14 cellular contexts compared by ENCODE assay signal in the genomic region with DNA sequence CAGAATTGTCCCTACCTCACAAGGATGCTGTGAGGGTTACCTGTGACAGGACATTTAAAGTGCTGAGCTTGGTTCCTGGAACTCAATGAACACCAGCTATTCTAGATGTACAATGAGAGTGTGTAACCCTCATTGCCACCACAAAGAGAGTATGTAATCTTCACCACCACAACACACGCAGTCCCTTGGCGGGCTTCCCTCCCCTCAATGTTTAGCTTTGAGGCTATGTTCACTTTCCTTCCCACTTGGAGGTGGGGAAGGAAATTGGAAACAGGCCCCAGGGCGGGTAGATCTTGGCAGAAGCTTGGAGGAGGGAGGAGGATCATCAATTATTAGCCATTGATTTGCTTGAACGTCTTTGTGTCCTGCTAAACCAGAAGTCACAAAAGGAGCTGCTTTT. TPM values are rescaled to one million over a fixed set of nuclear protein-coding genes. Genes with fewer than 3 reads are reported as not detected.
A peak's percentile ranks its signal among the peaks of the same experiment; 100 is the strongest.
DNase-seq lines count a peak whose midpoint lies in the region; ATAC-seq, FAIRE-seq and TF ChIP-seq lines count a peak whose summit lies in the region.
"Had no signal": no experiment of that assay in that cellular context is flagged by ENCODE, and none has a peak within 500 bp of the region (broad histone marks: within the 10 kb centered on the region; RNA-seq: fewer than 3 reads in every experiment).

No MANE protein-coding gene starts in this region.

- TF ChIP-seq CTCF in AG10803 (conservative IDR thresholded peaks at IDR 0.05; ENCODE audit: low read length) (no peak), osteoblast (IDR thresholded peaks at IDR 0.05; ENCODE audit: extremely low read depth, low read depth, low read length) (no peak), HepG2 (CRISPR knock-in tag; IDR thresholded peaks at IDR 0.05) (no peak)

- H3K79me2 ChIP-seq in osteoblast (ENCODE audit: insufficient read depth, low read length) (no peaks in the 10 kb centered on the region), HepG2 (ENCODE audit: insufficient read depth, low read length) (no peaks in the 10 kb centered on the region)
- H3K79me2 ChIP-seq: parathyroid adenoma had no signal

- H3K4me2 ChIP-seq in osteoblast (ENCODE audit: insufficient read depth, low read length) (peak overlapping the region; percentile 68), HepG2 (ENCODE audit: low read depth, low read length) (no peak overlapping the region)

- BruUV-seq in HepG2 (replicated peaks; lab: Mats Ljungman, UMichigan): no TSS peak

- no peak for TF ChIP-seq RAD21 in HepG2 (CRISPR knock-in tag; IDR thresholded peaks at IDR 0.05)

- in situ Hi-C loops in HepG2 (cut with HindIII; ENCODE audit: extremely low pct_ligation_motif_present, low pct_unique_long_range_greater_than_20kb): no loop called here
- in situ Hi-C loops in ACHN (cut with HindIII; ENCODE audit: low pct_ligation_motif_present, low pct_unique_long_range_greater_than_20kb, low sequenced_read_pairs): no loop called here

- H3K36me3 ChIP-seq in osteoblast (ENCODE audit: insufficient read depth, low read length) (no peaks in the 10 kb centered on the region), HepG2 (replicated peaks in 1 of 2; ENCODE audit: control insufficient read depth in 1 of 2, insufficient read depth in 2 of 2, low read length in 2 of 2) (no peaks in the 10 kb centered on the region)

- POLR2A ChIA-PET in HepG2 (lab: Yijun Ruan, JAX): interaction anchor here (1.4 kb wide), 1 partner anchor 8 kb away, joined by 4 read pairs; the partner anchor contains the start of gene COL16A1

- ATAC-seq in HG03108 (IDR thresholded peaks at IDR 0.05; ENCODE audit: unreplicated experiment): no peak
- no peak for ATAC-seq in HepG2
- ATAC-seq: body of pancreas had no signal

- DNase-seq in AG10803 (ENCODE audit: low read depth) (peak; percentile 80), RPMI7951 (ENCODE audit: low read depth) (peak; percentile 80), fibroblast of gingiva (ENCODE audit: low read depth) (peak; percentile 67), osteoblast (ENCODE audit: insufficient read length, low spot score, missing footprints) (peak; percentile 68), HepG2 (ENCODE audit: low spot score) (no peak), ACHN (no peak)
- no peak for DNase-seq in stimulated activated naive CD4-positive, alpha-beta T cell treated with Interleukin-2 at 50 U/mL for 16 hours (lab: John Stamatoyannopoulos, UW)
- DNase-seq: activated B cell treated with CpG ODN at 0.5 μM for 24 hours; SIG-M5; stimulated activated CD4-positive, alpha-beta T cell treated with anti-CD3 and anti-CD28 coated beads, Interleukin-4, amount 100 ng/mL, for 1 hour had no signal

- H3K9ac ChIP-seq in HepG2 (ENCODE audit: insufficient read depth, low read depth, low read length): no peak overlapping the region
- H3K9ac ChIP-seq: parathyroid adenoma had no signal

- H4K20me1 ChIP-seq in osteoblast (ENCODE audit: insufficient read depth, low read length): peaks cover 3% of the 10 kb centered on the region
- no peaks in the 10 kb centered on the region for H4K20me1 ChIP-seq in HepG2 (ENCODE audit: insufficient read depth, low read length)

- CTCF ChIA-PET in HepG2 (lab: Yijun Ruan, JAX; ENCODE audit: low intra/inter-chr PET ratio, low total read pairs): no interaction called here

- H3K27ac ChIP-seq in osteoblast (ENCODE audit: low read depth, low read length) (peak overlapping the region; percentile 96), HepG2 (ENCODE audit: extremely low read length, insufficient read depth, low read length) (no peak overlapping the region)
- H3K27ac ChIP-seq: body of pancreas, HL-60, parathyroid adenoma had no signal

- H3K27me3 ChIP-seq in osteoblast (ENCODE audit: insufficient read depth, low read length) (no peaks in the 10 kb centered on the region), HepG2 (ENCODE audit: control insufficient read depth in 1 of 2, insufficient read depth in 2 of 2, low read length in 2 of 2) (peaks cover 2 to 18% of the 10 kb centered on the region in 2 experiments; a peak in 3 of 5 replicates)
- H3K27me3 ChIP-seq: body of pancreas had no signal

- WGBS in HepG2 (ENCODE audit: low lambda C conversion rate): 22% methylated on average over 3 of the region's 4 CpGs

- H3K4me1 ChIP-seq in osteoblast (ENCODE audit: insufficient read depth, low read length) (peaks cover 70% of the 10 kb centered on the region), HepG2 (ENCODE audit: insufficient read depth, low read length) (peaks cover 52% of the 10 kb centered on the region)
- H3K4me1 ChIP-seq: parathyroid adenoma had no signal

- no peak for FAIRE-seq in HepG2 (lab: Jason Lieb, UNC)

- TF ChIP-seq POLR2A in HepG2 (IDR thresholded peaks at IDR 0.05; ENCODE audit: insufficient read depth in 1 of 2, low read depth in 2 of 2, low read length in 2 of 2): no peak

- H3K9me3 ChIP-seq in osteoblast (ENCODE audit: low read depth, low read length) (no peaks in the 10 kb centered on the region), HepG2 (ENCODE audit: low read length) (no peaks in the 10 kb centered on the region)
- H3K9me3 ChIP-seq: body of pancreas had no signal

- TF ChIP-seq EP300 in HepG2 (IDR thresholded peaks at IDR 0.05; ENCODE audit: low read depth in 2 of 2, low read length in 2 of 2): no peak
- no peak for TF ChIP-seq EP300 in HepG2 (CRISPR knock-in tag; IDR thresholded peaks at IDR 0.05; ENCODE audit: borderline replicate concordance)

- intact Hi-C loops in HepG2 (cut with micrococcal nuclease; ENCODE audit: unreplicated experiment): no loop called here

- H2AFZ ChIP-seq in osteoblast (ENCODE audit: low read length): no peak overlapping the region
- H2AFZ ChIP-seq in HepG2 (ENCODE audit: low read length): no peak overlapping the region
- H2AFZ ChIP-seq: parathyroid adenoma had no signal

- H3K4me3 ChIP-seq in AG10803 (ENCODE audit: low read length) (peak overlapping the region; percentile 20), osteoblast (ENCODE audit: insufficient read depth, low read length) (peak overlapping the region; percentile 19), HepG2 (replicated peaks in 1 of 3; ENCODE audit: insufficient read depth in 1 of 3, low read depth in 2 of 3, low read length in 3 of 3) (no peak overlapping the region)
- H3K4me3 ChIP-seq: body of pancreas had no signal

TF ChIP-seq in HepG2, 621 proteins besides CTCF, POLR2A, EP300 and RAD21 (continues in another document):
- TF ChIP-seq JDP2 (CRISPR knock-in tag; IDR thresholded peaks at IDR 0.05; ENCODE audit: borderline replicate concordance) (no peak), ATF7-NPFF (CRISPR knock-in tag; IDR thresholded peaks at IDR 0.05; ENCODE audit: low read depth) (no peak)

RNA-seq across cellular contexts. Expression of gene COL16A1, which starts 8.2 kb away (rescaled TPM):
- 6.9 and 7.1 TPM in 2 replicates for total RNA-seq in RPMI7951 (2014; rRNA removed; shearing (Covaris generic))
- total RNA-seq in osteoblast (158 and 197 TPM in 2 replicates), HepG2 (2016; rRNA removed; fragmentation: Illumina TruSeq; extraction: Trizol) (2.0 and 12.2 TPM in 2 replicates)
- total RNA-seq in HepG2 (2016; cell fraction: cytosol; rRNA removed; fragmentation: Illumina TruSeq; extraction: Trizol; ENCODE audit: low read depth): 0.61 and 0.62 TPM in 2 replicates
- total RNA-seq in HepG2 (2016; cell fraction: insoluble cytoplasmic fraction; rRNA removed; fragmentation: Illumina TruSeq; extraction: Trizol): 2.0 and 13.0 TPM in 2 replicates
- total RNA-seq in HepG2 (2016; cell fraction: membrane; rRNA removed; fragmentation: Illumina TruSeq; extraction: Trizol): 0.76 and 1.1 TPM in 2 replicates
- 18.2 and 22.6 TPM in 2 replicates for total RNA-seq in HepG2 (2016; cell fraction: nucleus; rRNA removed; fragmentation: Illumina TruSeq; extraction: Trizol)
- polyA plus RNA-seq in HepG2 (2011; rRNA removed): 4.3 and 5.1 TPM in 2 replicates
- 0.54 and 0.85 TPM in 2 replicates for polyA plus RNA-seq in HepG2 (2011; cell fraction: cytosol; rRNA removed)
- polyA plus RNA-seq in HepG2 (2011; cell fraction: nucleus; rRNA removed): 61.1 and 62.0 TPM in 2 replicates
- polyA plus RNA-seq in HepG2 (2012): 4.7 and 5.1 TPM in 2 replicates
- polyA plus RNA-seq in HepG2 (2016; cell fraction: cytosol; fragmentation: Illumina TruSeq; extraction: Trizol; ENCODE audit: low read depth): 0.29 and 0.41 TPM in 2 replicates
- polyA plus RNA-seq in HepG2 (2016; cell fraction: insoluble cytoplasmic fraction; fragmentation: Illumina TruSeq; extraction: Trizol; ENCODE audit: low read depth): 1.5 and 2.3 TPM in 2 replicates
- 0.43 and 0.78 TPM in 2 replicates for polyA plus RNA-seq in HepG2 (2016; cell fraction: membrane; fragmentation: Illumina TruSeq; extraction: Trizol; ENCODE audit: low read depth)
- 57.7 and 64.7 TPM in 2 replicates for polyA plus RNA-seq in HepG2 (2016; cell fraction: nucleus; fragmentation: Illumina TruSeq; extraction: Trizol; ENCODE audit: insufficient read depth, low read depth)
- 1.4 and 4.1 TPM in 2 replicates for polyA minus RNA-seq in HepG2 (2011; rRNA and poly(A)+ RNA removed; ENCODE audit: low replicate concordance)
- 0.69 and 1.6 TPM in 2 replicates for polyA minus RNA-seq in HepG2 (2011; cell fraction: cytosol; rRNA and poly(A)+ RNA removed)
- polyA minus RNA-seq in HepG2 (2011; cell fraction: nucleus; rRNA and poly(A)+ RNA removed): 6.8 and 10.1 TPM in 2 replicates

RNA-seq across cellular contexts. Expression of gene ADGRB2, which starts 52.1 kb away (rescaled TPM):
- 3.4 and 6.7 TPM in 2 replicates for total RNA-seq in RPMI7951 (2014; rRNA removed; shearing (Covaris generic))
- total RNA-seq in osteoblast (5.8 and 7.4 TPM in 2 replicates), HepG2 (2016; rRNA removed; fragmentation: Illumina TruSeq; extraction: Trizol) (0.09 TPM in 1 of 2 replicates, not detected in the other)
- not detected in 2 replicates for total RNA-seq in HepG2 (2016; cell fraction: cytosol; rRNA removed; fragmentation: Illumina TruSeq; extraction: Trizol; ENCODE audit: low read depth)
- 0.04 TPM in 1 of 2 replicates, not detected in the other for total RNA-seq in HepG2 (2016; cell fraction: insoluble cytoplasmic fraction; rRNA removed; fragmentation: Illumina TruSeq; extraction: Trizol)
- not detected in 2 replicates for total RNA-seq in HepG2 (2016; cell fraction: membrane; rRNA removed; fragmentation: Illumina TruSeq; extraction: Trizol)
- total RNA-seq in HepG2 (2016; cell fraction: nucleus; rRNA removed; fragmentation: Illumina TruSeq; extraction: Trizol): 0.09 TPM in 1 of 2 replicates, not detected in the other
- 0.03 TPM in 1 of 2 replicates, not detected in the other for polyA plus RNA-seq in HepG2 (2011; rRNA removed)
- polyA plus RNA-seq in HepG2 (2011; cell fraction: cytosol; rRNA removed): 0.04 TPM in 1 of 2 replicates, not detected in the other
- 0.14 and 0.31 TPM in 2 replicates for polyA plus RNA-seq in HepG2 (2011; cell fraction: nucleus; rRNA removed)
- 0.07 TPM in 1 of 2 replicates, not detected in the other for polyA plus RNA-seq in HepG2 (2012)
- polyA plus RNA-seq in HepG2 (2016; cell fraction: cytosol; fragmentation: Illumina TruSeq; extraction: Trizol; ENCODE audit: low read depth): not detected in 2 replicates
- not detected in 2 replicates for polyA plus RNA-seq in HepG2 (2016; cell fraction: insoluble cytoplasmic fraction; fragmentation: Illumina TruSeq; extraction: Trizol; ENCODE audit: low read depth)
- not detected in 2 replicates for polyA plus RNA-seq in HepG2 (2016; cell fraction: membrane; fragmentation: Illumina TruSeq; extraction: Trizol; ENCODE audit: low read depth)
- polyA plus RNA-seq in HepG2 (2016; cell fraction: nucleus; fragmentation: Illumina TruSeq; extraction: Trizol; ENCODE audit: insufficient read depth, low read depth): 0.29 TPM in 1 of 2 replicates, not detected in the other
- polyA minus RNA-seq in HepG2 (2011; rRNA and poly(A)+ RNA removed; ENCODE audit: low replicate concordance): 2.1 TPM in 1 of 2 replicates, not detected in the other
- not detected in 2 replicates for polyA minus RNA-seq in HepG2 (2011; cell fraction: cytosol; rRNA and poly(A)+ RNA removed)
- not detected in 2 replicates for polyA minus RNA-seq in HepG2 (2011; cell fraction: nucleus; rRNA and poly(A)+ RNA removed)

Comparison
In these comparisons a context has a peak if more than half of its experiments do, and no peak if none do; other contexts are left out.
1. DNase-seq: peak in AG10803 (single experiment), RPMI7951 (single experiment), fibroblast of gingiva (single experiment) and osteoblast (single experiment); none in HepG2 (single experiment), stimulated activated naive CD4-positive, alpha-beta T cell treated with Interleukin-2 at 50 U/mL for 16 hours (single experiment) and ACHN (single experiment).
2. H3K4me3 ChIP-seq: peak in AG10803 (single experiment) and osteoblast (single experiment); none in HepG2 (0 of 3).